ENCODE assay signal across 9 cellular contexts in the genomic region with DNA sequence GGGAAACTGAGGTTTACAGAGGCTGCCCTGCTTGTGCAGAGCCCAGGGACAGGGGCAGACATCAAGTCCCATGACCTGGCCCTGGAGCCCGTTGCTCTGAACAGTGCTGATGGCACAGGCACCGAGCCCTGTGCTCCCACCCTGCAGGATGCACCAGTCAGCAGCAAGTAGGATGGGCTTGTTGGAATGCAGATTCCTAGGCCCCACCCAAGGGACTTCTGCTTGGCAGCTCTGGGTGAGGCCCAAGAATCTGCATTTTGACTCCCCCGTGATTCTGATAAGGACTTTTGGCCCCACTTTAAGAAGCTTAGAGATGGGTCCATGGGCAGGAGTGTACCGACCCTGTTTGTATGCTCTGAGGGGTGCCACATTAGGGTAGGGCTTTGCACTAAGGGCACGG. TPM values are rescaled to one million over a fixed set of nuclear protein-coding genes. Genes with fewer than 3 reads are reported as not detected.
A peak's percentile ranks its signal among the peaks of the same experiment; 100 is the strongest.
DNase-seq lines count a peak whose midpoint lies in the region; ATAC-seq lines count a peak whose summit lies in the region.
"Had no signal": no experiment of that assay in that cellular context is flagged by ENCODE, and none has a peak within 500 bp of the region (broad histone marks: within the 10 kb centered on the region; RNA-seq: fewer than 3 reads in every experiment).

No MANE protein-coding gene starts in this region.

- H3K4me3 Mint-ChIP-seq in activated naive CD4-positive, alpha-beta T cell treated with anti-CD3 and anti-CD28 coated beads, Interleukin-2, amount 10 ng/mL, durations not matched to agents 7 days and 5 days, result no peak overlapping the region
- H3K4me3 Mint-ChIP-seq in activated T-helper 2 cell treated with anti-CD3 and anti-CD28 coated beads, Interferon-gamma antibody, Interleukin-2, Interleukin-4, amounts not matched to agents 10 μg/mL and 5 μg/mL and 100 μg/mL, durations not matched to agents 14 hours and 24 hours and 36 hours (ENCODE audit: low read depth), result no peak overlapping the region
- H3K4me3 Mint-ChIP-seq in memory B cell, result no peak overlapping the region

- no peak for DNase-seq in activated naive CD4-positive, alpha-beta T cell treated with anti-CD3 and anti-CD28 coated beads, Interleukin-2, amount 10 ng/mL, durations not matched to agents 7 days and 5 days
- DNase-seq in activated naive CD4-positive, alpha-beta T cell treated with Interleukin-2 at 50 U/mL for 16 hours, result no peak
- no peak for DNase-seq in activated T-helper 2 cell treated with anti-CD3 and anti-CD28 coated beads, Interferon-gamma antibody, Interleukin-2, Interleukin-4, amounts not matched to agents 10 μg/mL and 5 μg/mL and 100 μg/mL, durations not matched to agents 14 hours and 24 hours and 36 hours (ENCODE audit: low spot score)
- no peak for DNase-seq in memory B cell (ENCODE audit: low spot score in 2 of 2)
- no peak for DNase-seq in NCI-H2196 (lab: John Stamatoyannopoulos, UW; ENCODE audit: unreplicated experiment)
- no peak for DNase-seq in NCI-H146 (lab: John Stamatoyannopoulos, UW)

- peak overlapping the region; percentile 22 for H3K27ac ChIP-seq in temporal lobe (ENCODE audit: low read depth, low read length)
- H3K27ac ChIP-seq: prostate gland had no signal

- peak overlapping the region; percentile 49 for H3K27ac Mint-ChIP-seq in activated naive CD4-positive, alpha-beta T cell treated with anti-CD3 and anti-CD28 coated beads, Interleukin-2, amount 10 ng/mL, durations not matched to agents 7 days and 5 days
- peak overlapping the region; percentile 78 for H3K27ac Mint-ChIP-seq in activated T-helper 2 cell treated with anti-CD3 and anti-CD28 coated beads, Interferon-gamma antibody, Interleukin-2, Interleukin-4, amounts not matched to agents 10 μg/mL and 5 μg/mL and 100 μg/mL, durations not matched to agents 14 hours and 24 hours and 36 hours
- peak overlapping the region; percentile 76 for H3K27ac Mint-ChIP-seq in memory B cell

- no peaks in the 10 kb centered on the region for H3K9me3 Mint-ChIP-seq in activated naive CD4-positive, alpha-beta T cell treated with anti-CD3 and anti-CD28 coated beads, Interleukin-2, amount 10 ng/mL, durations not matched to agents 7 days and 5 days
- no peaks in the 10 kb centered on the region for H3K9me3 Mint-ChIP-seq in activated T-helper 2 cell treated with anti-CD3 and anti-CD28 coated beads, Interferon-gamma antibody, Interleukin-2, Interleukin-4, amounts not matched to agents 10 μg/mL and 5 μg/mL and 100 μg/mL, durations not matched to agents 14 hours and 24 hours and 36 hours
- H3K9me3 Mint-ChIP-seq in memory B cell, result no peaks in the 10 kb centered on the region

- H3K27me3 Mint-ChIP-seq in activated naive CD4-positive, alpha-beta T cell treated with anti-CD3 and anti-CD28 coated beads, Interleukin-2, amount 10 ng/mL, durations not matched to agents 7 days and 5 days, result no peaks in the 10 kb centered on the region
- H3K27me3 Mint-ChIP-seq in activated T-helper 2 cell treated with anti-CD3 and anti-CD28 coated beads, Interferon-gamma antibody, Interleukin-2, Interleukin-4, amounts not matched to agents 10 μg/mL and 5 μg/mL and 100 μg/mL, durations not matched to agents 14 hours and 24 hours and 36 hours (ENCODE audit: low read depth), result no peaks in the 10 kb centered on the region
- H3K27me3 Mint-ChIP-seq in memory B cell, result no peaks in the 10 kb centered on the region

- CTCF ChIA-PET in activated naive CD4-positive, alpha-beta T cell treated with anti-CD3 and anti-CD28 coated beads, Interleukin-2, amount 10 ng/mL, durations not matched to agents 7 days and 5 days (lab: Charles Lee), result interaction anchor here (1.1 to 1.3 kb wide), 2 partner anchors 12 to 22 kb away, joined by 3 to 4 read pairs; no protein-coding TSS in a partner anchor

- peaks cover 59% of the 10 kb centered on the region for H3K36me3 Mint-ChIP-seq in activated naive CD4-positive, alpha-beta T cell treated with anti-CD3 and anti-CD28 coated beads, Interleukin-2, amount 10 ng/mL, durations not matched to agents 7 days and 5 days
- peaks cover 74% of the 10 kb centered on the region for H3K36me3 Mint-ChIP-seq in activated T-helper 2 cell treated with anti-CD3 and anti-CD28 coated beads, Interferon-gamma antibody, Interleukin-2, Interleukin-4, amounts not matched to agents 10 μg/mL and 5 μg/mL and 100 μg/mL, durations not matched to agents 14 hours and 24 hours and 36 hours (ENCODE audit: low read depth)
- peaks cover 11% of the 10 kb centered on the region for H3K36me3 Mint-ChIP-seq in memory B cell

- ATAC-seq in memory B cell (ENCODE audit: low read depth) (no peak), GM18502 (IDR thresholded peaks at IDR 0.05; ENCODE audit: poor library complexity, unreplicated experiment) (no peak)

- intact Hi-C loops in activated T-helper 2 cell treated with anti-CD3 and anti-CD28 coated beads, Interferon-gamma antibody, Interleukin-2, Interleukin-4, amounts not matched to agents 10 μg/mL and 5 μg/mL and 100 μg/mL, durations not matched to agents 14 hours and 24 hours and 36 hours (cut with micrococcal nuclease), result loop anchor here (10.0 kb wide), 1 partner anchor 72 kb away; the partner anchor contains the start of gene FBXO47

- peaks cover 88% of the 10 kb centered on the region for H3K4me1 Mint-ChIP-seq in activated naive CD4-positive, alpha-beta T cell treated with anti-CD3 and anti-CD28 coated beads, Interleukin-2, amount 10 ng/mL, durations not matched to agents 7 days and 5 days
- H3K4me1 Mint-ChIP-seq in activated T-helper 2 cell treated with anti-CD3 and anti-CD28 coated beads, Interferon-gamma antibody, Interleukin-2, Interleukin-4, amounts not matched to agents 10 μg/mL and 5 μg/mL and 100 μg/mL, durations not matched to agents 14 hours and 24 hours and 36 hours (ENCODE audit: low read depth), result peaks cover 63% of the 10 kb centered on the region
- peaks cover 27% of the 10 kb centered on the region for H3K4me1 Mint-ChIP-seq in memory B cell

RNA-seq across cellular contexts. Expression of gene LASP1, which starts 23.3 kb away (rescaled TPM):
- total RNA-seq in activated T-helper 2 cell treated with anti-CD3 and anti-CD28 coated beads, Interferon-gamma antibody, Interleukin-2, Interleukin-4, amounts not matched to agents 10 μg/mL and 5 μg/mL and 100 μg/mL, durations not matched to agents 14 hours and 24 hours and 36 hours, result 151 and 156 TPM in 2 replicates
- 53.1 TPM for total RNA-seq in temporal lobe

RNA-seq across cellular contexts. Expression of gene RPL23, which starts 39.6 kb away (rescaled TPM):
- 1,775 and 1,796 TPM in 2 replicates for total RNA-seq in activated T-helper 2 cell treated with anti-CD3 and anti-CD28 coated beads, Interferon-gamma antibody, Interleukin-2, Interleukin-4, amounts not matched to agents 10 μg/mL and 5 μg/mL and 100 μg/mL, durations not matched to agents 14 hours and 24 hours and 36 hours
- total RNA-seq in temporal lobe, result 919 TPM
